In the genomic region with DNA sequence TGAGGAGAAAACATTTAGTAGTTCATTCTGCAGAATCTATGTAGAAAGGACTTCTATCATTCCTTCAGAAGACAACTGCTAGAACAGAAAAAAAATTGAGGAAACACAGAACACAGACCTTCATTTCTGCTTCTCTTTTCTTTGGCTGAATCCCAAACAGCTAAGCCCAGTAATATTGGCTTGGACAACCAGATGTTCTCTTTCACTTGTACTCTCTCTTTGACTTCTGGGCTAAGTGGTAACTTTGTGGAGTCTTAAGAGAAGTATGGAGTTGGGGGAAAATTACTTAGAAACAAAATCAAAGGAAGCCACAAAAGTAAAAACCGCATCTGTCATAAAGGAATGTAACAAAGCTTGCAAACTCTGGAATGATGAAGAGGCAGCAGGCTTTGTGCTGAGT, we compare ENCODE assay signal across 17 cellular contexts.
"Had no signal": no experiment of that assay in that cellular context is flagged by ENCODE, and none has a peak within 500 bp of the region (broad histone marks: within the 10 kb centered on the region; RNA-seq: fewer than 3 reads in every experiment).

No MANE protein-coding gene starts in this region.

- H2AFZ ChIP-seq: parathyroid adenoma had no signal

- H3K9ac ChIP-seq: parathyroid adenoma had no signal

- H3K27me3 ChIP-seq: ascending aorta, esophagus muscularis mucosa, thyroid gland, uterus had no signal

- H3K27ac ChIP-seq: ascending aorta, esophagus muscularis mucosa, parathyroid adenoma, thyroid gland, uterus had no signal

- FAIRE-seq: bronchial epithelial cell, endothelial cell of umbilical vein had no signal

- DNase-seq: activated CD4-positive, alpha-beta T cell treated with anti-CD3 and anti-CD28 coated beads for 36 hours; activated CD4-positive, alpha-beta T cell treated with anti-CD3 and anti-CD28 coated beads, Interleukin-2, amount 50 U/mL, for 48 hours; activated gamma-delta T cell; effector CD4-positive, alpha-beta T cell; left colon; natural killer cell; stimulated activated CD4-positive, alpha-beta T cell treated with anti-CD3 and anti-CD28 coated beads, Interleukin-12 subunit alpha, Interleukin-12 subunit beta, amount 100 ng/mL, for 4 hours; stimulated activated CD4-positive, alpha-beta T cell treated with anti-CD3 and anti-CD28 coated beads, Interleukin-1b, Interleukin-23, amount 100 ng/mL, for 48 hours; stimulated activated CD8-positive, alpha-beta memory T cell treated with anti-CD3 and anti-CD28 coated beads, Interleukin-4, amount 100 ng/mL, for 48 hours; stimulated activated naive CD4-positive, alpha-beta T cell; thyroid gland; uterus had no signal

- H3K79me2 ChIP-seq: parathyroid adenoma had no signal

- H3K4me1 ChIP-seq: ascending aorta, parathyroid adenoma, thyroid gland, uterus had no signal

- H3K9me3 ChIP-seq: ascending aorta, esophagus muscularis mucosa, thyroid gland, uterus had no signal

- H3K4me3 ChIP-seq: ascending aorta, esophagus muscularis mucosa, thyroid gland, uterus had no signal

- H3K36me3 ChIP-seq: ascending aorta, esophagus muscularis mucosa, thyroid gland, uterus had no signal
